ENCODE assay signal across 1 cellular context in genomic region chr15:37058316-37058985, GRCh38.
TF ChIP-seq lines count a peak whose summit lies in the region.

No MANE protein-coding gene starts in this region.

TF ChIP-seq in GM23338, 12 proteins besides CTCF, POLR2A, EP300 and RAD21 (continued from another document):
- TF ChIP-seq ZNF462 (CRISPR knock-in tag; IDR thresholded peaks at IDR 0.05) (no peak), EZH2 (IDR thresholded peaks at IDR 0.05; ENCODE audit: low read depth, unreplicated experiment) (no peak), REST (IDR thresholded peaks at IDR 0.05; ENCODE audit: unreplicated experiment) (no peak)
